1 cellular context compared by ENCODE assay signal in the genomic region with DNA sequence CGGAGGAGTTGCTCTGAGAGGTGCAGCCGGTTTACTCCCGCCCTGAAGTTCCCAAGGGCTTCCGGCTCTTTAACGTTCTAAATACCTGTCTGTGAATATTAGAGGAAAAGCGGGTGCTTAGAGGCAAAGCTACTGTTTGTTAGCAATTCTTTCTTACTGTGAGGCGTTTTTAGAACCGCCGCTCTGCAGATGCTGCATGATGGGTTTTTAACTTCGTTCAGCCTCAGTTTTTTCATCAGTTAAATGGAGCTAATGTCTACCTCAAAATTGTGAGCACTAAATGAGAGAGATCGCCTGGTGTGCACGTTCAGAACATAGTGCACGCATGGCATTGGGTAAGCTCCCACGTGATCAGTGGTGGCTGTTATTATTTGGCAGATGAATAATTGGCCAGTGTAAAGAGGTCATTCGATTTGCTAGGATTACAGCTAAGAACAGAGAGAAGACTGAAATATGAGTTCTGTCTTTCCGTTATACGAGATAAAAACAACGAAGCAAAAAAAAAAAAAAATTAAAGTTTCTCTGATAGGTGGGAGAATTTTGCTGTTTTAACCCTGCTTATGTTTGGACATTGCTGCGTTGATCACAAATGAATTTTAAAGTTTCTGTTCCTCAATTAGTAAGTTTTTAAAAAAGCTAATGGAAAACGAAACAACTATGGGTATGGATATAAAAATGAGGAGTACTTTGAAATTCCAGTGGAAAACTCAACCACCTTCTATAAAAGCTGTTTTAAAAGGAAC.
A peak's percentile ranks its signal among the peaks of the same experiment; 100 is the strongest.
TF ChIP-seq lines count a peak whose summit lies in the region.

No MANE protein-coding gene starts in this region.

TF ChIP-seq in HepG2, 621 proteins besides CTCF, POLR2A, EP300 and RAD21 (continued from another document and continues in another):
- TF ChIP-seq, protein P1, sequence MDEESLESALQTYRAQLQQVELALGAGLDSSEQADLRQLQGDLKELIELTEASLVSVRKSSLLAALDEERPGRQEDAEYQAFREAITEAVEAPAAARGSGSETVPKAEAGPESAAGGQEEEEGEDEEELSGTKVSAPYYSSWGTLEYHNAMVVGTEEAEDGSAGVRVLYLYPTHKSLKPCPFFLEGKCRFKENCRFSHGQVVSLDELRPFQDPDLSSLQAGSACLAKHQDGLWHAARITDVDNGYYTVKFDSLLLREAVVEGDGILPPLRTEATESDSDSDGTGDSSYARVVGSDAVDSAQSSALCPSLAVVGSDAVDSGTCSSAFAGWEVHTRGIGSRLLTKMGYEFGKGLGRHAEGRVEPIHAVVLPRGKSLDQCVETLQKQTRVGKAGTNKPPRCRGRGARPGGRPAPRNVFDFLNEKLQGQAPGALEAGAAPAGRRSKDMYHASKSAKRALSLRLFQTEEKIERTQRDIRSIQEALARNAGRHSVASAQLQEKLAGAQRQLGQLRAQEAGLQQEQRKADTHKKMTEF (CRISPR knock-in tag; IDR thresholded peaks at IDR 0.05) = peak; percentile 64; the same call in 1 of the 2 replicates
- no peak; the same call in 1 of the 2 replicates for TF ChIP-seq KAT7 (CRISPR knock-in tag; IDR thresholded peaks at IDR 0.05; ENCODE audit: borderline replicate concordance)
- no peak for TF ChIP-seq TBL1XR1 (IDR thresholded peaks at IDR 0.05; ENCODE audit: borderline replicate concordance, low read length, partially characterized antibody)
- no peak; the same call in 1 of the 2 replicates for TF ChIP-seq ATM (IDR thresholded peaks at IDR 0.05; ENCODE audit: borderline replicate concordance)
- no peak for TF ChIP-seq ZNF790 (CRISPR knock-in tag; IDR thresholded peaks at IDR 0.05; ENCODE audit: borderline replicate concordance)
- TF ChIP-seq DNMT3B (CRISPR knock-in tag; conservative IDR thresholded peaks at IDR 0.05) = peak; percentile 77; the same call in 1 of the 2 replicates
- TF ChIP-seq MAZ (IDR thresholded peaks at IDR 0.05; ENCODE audit: borderline replicate concordance, low read depth, low read length) = no peak; the same call in 1 of the 2 replicates
- TF ChIP-seq MAZ (CRISPR knock-in tag; IDR thresholded peaks at IDR 0.05; ENCODE audit: low read depth) = peak; percentile 13; the same call in 1 of the 2 replicates
- no peak; the same call in 1 of the 2 replicates for TF ChIP-seq RORA (CRISPR knock-in tag; IDR thresholded peaks at IDR 0.05)
- TF ChIP-seq MEF2D (CRISPR knock-in tag; IDR thresholded peaks at IDR 0.05) = no peak
- TF ChIP-seq ZIK1 (CRISPR knock-in tag; IDR thresholded peaks at IDR 0.05; ENCODE audit: borderline replicate concordance, low read depth) = no peak; the same call in 1 of the 2 replicates
- TF ChIP-seq AKAP8 (CRISPR knock-in tag; IDR thresholded peaks at IDR 0.05) = no peak
- TF ChIP-seq ZC3H13 (CRISPR knock-in tag; IDR thresholded peaks at IDR 0.05) = no peak
- TF ChIP-seq XRCC5 (optimal IDR thresholded peaks at IDR 0.05; ENCODE audit: low read length) = no peak
- no peak for TF ChIP-seq PRMT3 (CRISPR knock-in tag; IDR thresholded peaks at IDR 0.05; ENCODE audit: borderline replicate concordance, low read depth)
- TF ChIP-seq ZNF549 (CRISPR knock-in tag; IDR thresholded peaks at IDR 0.05) = no peak
- TF ChIP-seq YY1 (IDR thresholded peaks at IDR 0.05; ENCODE audit: insufficient read depth, insufficient replicate concordance, low read depth, low read length) = no peak
- TF ChIP-seq ELF1 (CRISPR knock-in tag; IDR thresholded peaks at IDR 0.05) = peak; percentile 75
- TF ChIP-seq ZBTB42 (CRISPR knock-in tag; IDR thresholded peaks at IDR 0.05) = no peak
- TF ChIP-seq, protein P2, sequence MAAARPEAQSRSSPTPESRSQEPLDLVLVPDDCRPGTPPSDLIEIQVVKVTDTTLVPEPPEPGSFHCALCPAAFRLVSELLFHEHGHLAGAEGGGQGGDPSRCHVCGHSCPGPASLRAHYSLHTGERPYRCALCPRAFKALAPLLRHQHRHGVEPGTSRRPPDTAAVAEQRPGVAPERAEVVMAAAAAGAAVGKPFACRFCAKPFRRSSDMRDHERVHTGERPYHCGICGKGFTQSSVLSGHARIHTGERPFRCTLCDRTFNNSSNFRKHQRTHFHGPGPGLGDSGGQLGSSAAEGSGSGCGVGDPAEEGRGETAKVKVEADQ (CRISPR knock-in tag; IDR thresholded peaks at IDR 0.05; ENCODE audit: borderline replicate concordance) = no peak
- TF ChIP-seq, protein P3, sequence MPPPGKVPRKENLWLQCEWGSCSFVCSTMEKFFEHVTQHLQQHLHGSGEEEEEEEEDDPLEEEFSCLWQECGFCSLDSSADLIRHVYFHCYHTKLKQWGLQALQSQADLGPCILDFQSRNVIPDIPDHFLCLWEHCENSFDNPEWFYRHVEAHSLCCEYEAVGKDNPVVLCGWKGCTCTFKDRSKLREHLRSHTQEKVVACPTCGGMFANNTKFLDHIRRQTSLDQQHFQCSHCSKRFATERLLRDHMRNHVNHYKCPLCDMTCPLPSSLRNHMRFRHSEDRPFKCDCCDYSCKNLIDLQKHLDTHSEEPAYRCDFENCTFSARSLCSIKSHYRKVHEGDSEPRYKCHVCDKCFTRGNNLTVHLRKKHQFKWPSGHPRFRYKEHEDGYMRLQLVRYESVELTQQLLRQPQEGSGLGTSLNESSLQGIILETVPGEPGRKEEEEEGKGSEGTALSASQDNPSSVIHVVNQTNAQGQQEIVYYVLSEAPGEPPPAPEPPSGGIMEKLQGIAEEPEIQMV (CRISPR knock-in tag; IDR thresholded peaks at IDR 0.05; ENCODE audit: low read depth) = no peak
- TF ChIP-seq KDM6A (CRISPR knock-in tag; IDR thresholded peaks at IDR 0.05; ENCODE audit: low read depth) = peak; percentile 33; the same call in 1 of the 2 replicates
- no peak; the same call in 1 of the 2 replicates for TF ChIP-seq CBFB (CRISPR knock-in tag; IDR thresholded peaks at IDR 0.05)
- no peak for TF ChIP-seq ZNF720 (CRISPR knock-in tag; IDR thresholded peaks at IDR 0.05)
- peak; percentile 59; the same call in 1 of the 2 replicates for TF ChIP-seq TBX2 (CRISPR knock-in tag; IDR thresholded peaks at IDR 0.05; ENCODE audit: borderline replicate concordance)
- TF ChIP-seq RBAK (CRISPR knock-in tag; IDR thresholded peaks at IDR 0.05) = no peak
- no peak for TF ChIP-seq FOSL1 (CRISPR knock-in tag; IDR thresholded peaks at IDR 0.05; ENCODE audit: borderline replicate concordance)
- TF ChIP-seq, protein P4, sequence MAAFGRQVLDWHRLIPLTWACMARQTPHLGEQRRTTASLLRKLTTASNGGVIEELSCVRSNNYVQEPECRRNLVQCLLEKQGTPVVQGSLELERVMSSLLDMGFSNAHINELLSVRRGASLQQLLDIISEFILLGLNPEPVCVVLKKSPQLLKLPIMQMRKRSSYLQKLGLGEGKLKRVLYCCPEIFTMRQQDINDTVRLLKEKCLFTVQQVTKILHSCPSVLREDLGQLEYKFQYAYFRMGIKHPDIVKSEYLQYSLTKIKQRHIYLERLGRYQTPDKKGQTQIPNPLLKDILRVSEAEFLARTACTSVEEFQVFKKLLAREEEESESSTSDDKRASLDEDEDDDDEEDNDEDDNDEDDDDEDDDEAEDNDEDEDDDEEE (CRISPR knock-in tag; IDR thresholded peaks at IDR 0.05) = no peak
- TF ChIP-seq NAIF1 (CRISPR knock-in tag; IDR thresholded peaks at IDR 0.05; ENCODE audit: borderline replicate concordance) = peak; percentile 64; the same call in 1 of the 2 replicates
- 0 out of 2 replicates have a peak, but pooled peaks have one; percentile 48 for TF ChIP-seq NFE2 (CRISPR knock-in tag; IDR thresholded peaks at IDR 0.05)
- TF ChIP-seq ESRRA (CRISPR knock-in tag; IDR thresholded peaks at IDR 0.05; ENCODE audit: low read depth) = no peak
- TF ChIP-seq, protein P5, sequence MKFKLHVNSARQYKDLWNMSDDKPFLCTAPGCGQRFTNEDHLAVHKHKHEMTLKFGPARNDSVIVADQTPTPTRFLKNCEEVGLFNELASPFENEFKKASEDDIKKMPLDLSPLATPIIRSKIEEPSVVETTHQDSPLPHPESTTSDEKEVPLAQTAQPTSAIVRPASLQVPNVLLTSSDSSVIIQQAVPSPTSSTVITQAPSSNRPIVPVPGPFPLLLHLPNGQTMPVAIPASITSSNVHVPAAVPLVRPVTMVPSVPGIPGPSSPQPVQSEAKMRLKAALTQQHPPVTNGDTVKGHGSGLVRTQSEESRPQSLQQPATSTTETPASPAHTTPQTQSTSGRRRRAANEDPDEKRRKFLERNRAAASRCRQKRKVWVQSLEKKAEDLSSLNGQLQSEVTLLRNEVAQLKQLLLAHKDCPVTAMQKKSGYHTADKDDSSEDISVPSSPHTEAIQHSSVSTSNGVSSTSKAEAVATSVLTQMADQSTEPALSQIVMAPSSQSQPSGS (CRISPR knock-in tag; IDR thresholded peaks at IDR 0.05) = no peak
- no peak for TF ChIP-seq PHF5A (CRISPR knock-in tag; IDR thresholded peaks at IDR 0.05; ENCODE audit: low read depth, unreplicated experiment)
- TF ChIP-seq, protein P6, sequence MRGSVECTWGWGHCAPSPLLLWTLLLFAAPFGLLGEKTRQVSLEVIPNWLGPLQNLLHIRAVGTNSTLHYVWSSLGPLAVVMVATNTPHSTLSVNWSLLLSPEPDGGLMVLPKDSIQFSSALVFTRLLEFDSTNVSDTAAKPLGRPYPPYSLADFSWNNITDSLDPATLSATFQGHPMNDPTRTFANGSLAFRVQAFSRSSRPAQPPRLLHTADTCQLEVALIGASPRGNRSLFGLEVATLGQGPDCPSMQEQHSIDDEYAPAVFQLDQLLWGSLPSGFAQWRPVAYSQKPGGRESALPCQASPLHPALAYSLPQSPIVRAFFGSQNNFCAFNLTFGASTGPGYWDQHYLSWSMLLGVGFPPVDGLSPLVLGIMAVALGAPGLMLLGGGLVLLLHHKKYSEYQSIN (CRISPR knock-in tag; IDR thresholded peaks at IDR 0.05; ENCODE audit: borderline replicate concordance) = no peak
- TF ChIP-seq ZNF253 (CRISPR knock-in tag; IDR thresholded peaks at IDR 0.05; ENCODE audit: borderline replicate concordance) = peak; percentile 63; the same call in 1 of the 2 replicates
- TF ChIP-seq, protein P7, sequence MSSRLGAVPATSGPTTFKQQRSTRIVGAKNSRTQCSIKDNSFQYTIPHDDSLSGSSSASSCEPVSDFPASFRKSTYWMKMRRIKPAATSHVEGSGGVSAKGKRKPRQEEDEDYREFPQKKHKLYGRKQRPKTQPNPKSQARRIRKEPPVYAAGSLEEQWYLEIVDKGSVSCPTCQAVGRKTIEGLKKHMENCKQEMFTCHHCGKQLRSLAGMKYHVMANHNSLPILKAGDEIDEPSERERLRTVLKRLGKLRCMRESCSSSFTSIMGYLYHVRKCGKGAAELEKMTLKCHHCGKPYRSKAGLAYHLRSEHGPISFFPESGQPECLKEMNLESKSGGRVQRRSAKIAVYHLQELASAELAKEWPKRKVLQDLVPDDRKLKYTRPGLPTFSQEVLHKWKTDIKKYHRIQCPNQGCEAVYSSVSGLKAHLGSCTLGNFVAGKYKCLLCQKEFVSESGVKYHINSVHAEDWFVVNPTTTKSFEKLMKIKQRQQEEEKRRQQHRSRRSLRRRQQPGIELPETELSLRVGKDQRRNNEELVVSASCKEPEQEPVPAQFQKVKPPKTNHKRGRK (CRISPR knock-in tag; IDR thresholded peaks at IDR 0.05) = no peak
- TF ChIP-seq BORCS8-MEF2B (CRISPR knock-in tag; IDR thresholded peaks at IDR 0.05) = no peak; the same call in 1 of the 2 replicates
- TF ChIP-seq MZF1 (CRISPR knock-in tag; IDR thresholded peaks at IDR 0.05; ENCODE audit: borderline replicate concordance) = no peak
- no peak for TF ChIP-seq SP4 (CRISPR knock-in tag; IDR thresholded peaks at IDR 0.05)
- TF ChIP-seq ZNF772 (CRISPR knock-in tag; IDR thresholded peaks at IDR 0.05) = peak; percentile 61; the same call in 1 of the 2 replicates
- TF ChIP-seq ZNF761 (CRISPR knock-in tag; conservative IDR thresholded peaks at IDR 0.05) = no peak
- TF ChIP-seq PTBP1 (IDR thresholded peaks at IDR 0.05; ENCODE audit: low read depth, low read length, poor library complexity, severe bottlenecking) = no peak
- TF ChIP-seq ZNF709 (CRISPR knock-in tag; IDR thresholded peaks at IDR 0.05) = no peak; the same call in 1 of the 2 replicates
- peak; percentile 79; the same call in 1 of the 2 replicates for TF ChIP-seq CBX5 (CRISPR knock-in tag; IDR thresholded peaks at IDR 0.05; ENCODE audit: borderline replicate concordance)
- 0 out of 2 replicates have a peak, but pooled peaks have one; percentile 29 for TF ChIP-seq FOXK2 (IDR thresholded peaks at IDR 0.05)
- TF ChIP-seq, protein P8, sequence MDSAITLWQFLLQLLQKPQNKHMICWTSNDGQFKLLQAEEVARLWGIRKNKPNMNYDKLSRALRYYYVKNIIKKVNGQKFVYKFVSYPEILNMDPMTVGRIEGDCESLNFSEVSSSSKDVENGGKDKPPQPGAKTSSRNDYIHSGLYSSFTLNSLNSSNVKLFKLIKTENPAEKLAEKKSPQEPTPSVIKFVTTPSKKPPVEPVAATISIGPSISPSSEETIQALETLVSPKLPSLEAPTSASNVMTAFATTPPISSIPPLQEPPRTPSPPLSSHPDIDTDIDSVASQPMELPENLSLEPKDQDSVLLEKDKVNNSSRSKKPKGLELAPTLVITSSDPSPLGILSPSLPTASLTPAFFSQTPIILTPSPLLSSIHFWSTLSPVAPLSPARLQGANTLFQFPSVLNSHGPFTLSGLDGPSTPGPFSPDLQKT (CRISPR knock-in tag; IDR thresholded peaks at IDR 0.05; ENCODE audit: borderline replicate concordance) = no peak
- TF ChIP-seq ZSCAN30 (CRISPR knock-in tag; IDR thresholded peaks at IDR 0.05) = no peak
- no peak for TF ChIP-seq ZNF777 (CRISPR knock-in tag; IDR thresholded peaks at IDR 0.05)
- TF ChIP-seq IKZF4 (CRISPR knock-in tag; IDR thresholded peaks at IDR 0.05; ENCODE audit: borderline replicate concordance, low read depth, not compliant biosample characterization) = peak; percentile 33
- peak; percentile 94 for TF ChIP-seq ZMYM2 (CRISPR knock-in tag; IDR thresholded peaks at IDR 0.05)
- TF ChIP-seq ZNF841 (CRISPR knock-in tag; IDR thresholded peaks at IDR 0.05; ENCODE audit: borderline replicate concordance) = no peak
- TF ChIP-seq, protein P9, sequence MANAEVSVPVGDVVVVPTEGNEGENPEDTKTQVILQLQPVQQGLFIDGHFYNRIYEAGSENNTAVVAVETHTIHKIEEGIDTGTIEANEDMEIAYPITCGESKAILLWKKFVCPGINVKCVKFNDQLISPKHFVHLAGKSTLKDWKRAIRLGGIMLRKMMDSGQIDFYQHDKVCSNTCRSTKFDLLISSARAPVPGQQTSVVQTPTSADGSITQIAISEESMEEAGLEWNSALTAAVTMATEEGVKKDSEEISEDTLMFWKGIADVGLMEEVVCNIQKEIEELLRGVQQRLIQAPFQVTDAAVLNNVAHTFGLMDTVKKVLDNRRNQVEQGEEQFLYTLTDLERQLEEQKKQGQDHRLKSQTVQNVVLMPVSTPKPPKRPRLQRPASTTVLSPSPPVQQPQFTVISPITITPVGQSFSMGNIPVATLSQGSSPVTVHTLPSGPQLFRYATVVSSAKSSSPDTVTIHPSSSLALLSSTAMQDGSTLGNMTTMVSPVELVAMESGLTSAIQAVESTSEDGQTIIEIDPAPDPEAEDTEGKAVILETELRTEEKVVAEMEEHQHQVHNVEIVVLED (CRISPR knock-in tag; IDR thresholded peaks at IDR 0.05; ENCODE audit: borderline replicate concordance) = peak; percentile 22; the same call in 1 of the 2 replicates
- no peak for TF ChIP-seq ZFY (CRISPR knock-in tag; IDR thresholded peaks at IDR 0.05)
- no peak; the same call in 1 of the 2 replicates for TF ChIP-seq SPEN (CRISPR knock-in tag; IDR thresholded peaks at IDR 0.05; ENCODE audit: low read depth)
